ENCODE assay signal across 2 cellular contexts in genomic region chr20:34553366-34553867, GRCh38.
TF ChIP-seq lines count a peak whose summit lies in the region.

No MANE protein-coding gene starts in this region.

TF ChIP-seq in SK-N-SH treated with all-trans-retinoic acid at 6 μM for 48 hours, 23 proteins besides CTCF, POLR2A, EP300 and RAD21 (continued from another document):
- TF ChIP-seq TSHZ2 (CRISPR knock-in tag; IDR thresholded peaks at IDR 0.05): no peak
- no peak; the same call in 1 of the 2 replicates for TF ChIP-seq TCF4 (CRISPR knock-in tag; IDR thresholded peaks at IDR 0.05; ENCODE audit: borderline replicate concordance)

TF ChIP-seq in SK-N-SH, 30 proteins besides CTCF, POLR2A, EP300 and RAD21 (continued from another document):
- no peak for TF ChIP-seq REST (IDR thresholded peaks at IDR 0.05; ENCODE audit: low read depth, low read length)
- no peak for TF ChIP-seq ELF1 (IDR thresholded peaks at IDR 0.05)
- TF ChIP-seq RXRA (IDR thresholded peaks at IDR 0.05; ENCODE audit: borderline replicate concordance, low read depth): no peak
- no peak for TF ChIP-seq USF1 (IDR thresholded peaks at IDR 0.05; ENCODE audit: borderline replicate concordance, low read depth)
- TF ChIP-seq SIN3A (IDR thresholded peaks at IDR 0.05; ENCODE audit: borderline replicate concordance, low read depth, low read length): no peak
- TF ChIP-seq GATA2 (CRISPR knock-in tag; IDR thresholded peaks at IDR 0.05): no peak
- no peak for TF ChIP-seq TCF12 (IDR thresholded peaks at IDR 0.05)
- no peak for TF ChIP-seq MEF2A (IDR thresholded peaks at IDR 0.05; ENCODE audit: borderline replicate concordance, low read depth)
- TF ChIP-seq CHD2 (IDR thresholded peaks at IDR 0.05; ENCODE audit: low read length, partially characterized antibody): no peak
- no peak for TF ChIP-seq FOSL2 (IDR thresholded peaks at IDR 0.05; ENCODE audit: borderline replicate concordance, low read depth)
- no peak for TF ChIP-seq RCOR1 (IDR thresholded peaks at IDR 0.05; ENCODE audit: low read length)
- no peak for TF ChIP-seq IRF3 (IDR thresholded peaks at IDR 0.05; ENCODE audit: low read depth, low read length)
- TF ChIP-seq MAX (IDR thresholded peaks at IDR 0.05; ENCODE audit: low read depth): no peak
- no peak for TF ChIP-seq FOXJ3 (CRISPR knock-in tag; IDR thresholded peaks at IDR 0.05)
- TF ChIP-seq NRF1 (IDR thresholded peaks at IDR 0.05; ENCODE audit: low read depth, low read length): no peak
